Comparison of ENCODE assay signal across 14 cellular contexts in genomic region chr9:93230185-93230584, GRCh38. TPM values are rescaled to one million over a fixed set of nuclear protein-coding genes. Genes with fewer than 3 reads are reported as not detected.
A peak's percentile ranks its signal among the peaks of the same experiment; 100 is the strongest.
DNase-seq lines count a peak whose midpoint lies in the region; ATAC-seq and TF ChIP-seq lines count a peak whose summit lies in the region.
"Had no signal": no experiment of that assay in that cellular context is flagged by ENCODE, and none has a peak within 500 bp of the region (broad histone marks: within the 10 kb centered on the region; RNA-seq: fewer than 3 reads in every experiment).

No MANE protein-coding gene starts in this region.

- H3K9me3 ChIP-seq in mucosa of stomach (ENCODE audit: control insufficient read depth, low read length), result no peaks in the 10 kb centered on the region
- H3K9me3 ChIP-seq: A549, BE2C, HAP-1 had no signal

- peak; percentile 72 for DNase-seq in chondrocyte (ENCODE audit: low spot score)
- DNase-seq in progenitor cell of endocrine pancreas (ENCODE audit: low spot score, unreplicated experiment), result no peak
- DNase-seq in NOMO-1 (lab: John Stamatoyannopoulos, UW; ENCODE audit: unreplicated experiment in 2 of 2), result no peak
- DNase-seq in activated CD4-positive, alpha-beta T cell treated with anti-CD3 and anti-CD28 coated beads, Interleukin-2, amount 50 U/mL, for 48 hours, result no peak
- DNase-seq: BE2C; CD4-positive, alpha-beta memory T cell; GOT3 had no signal

- no peak overlapping the region for H3K4me3 ChIP-seq in mucosa of stomach (ENCODE audit: low read length)
- H3K4me3 ChIP-seq: A549, GM12878, HAP-1 had no signal

- H3K27me3 ChIP-seq in mucosa of stomach (ENCODE audit: control insufficient read depth, insufficient read depth, low read length), result no peaks in the 10 kb centered on the region
- H3K27me3 ChIP-seq: BE2C had no signal

- H3K27ac ChIP-seq in VCaP, result 0 out of 2 replicates have a peak overlapping the region, but pooled peaks have one; percentile 22
- H3K27ac ChIP-seq: A549, C4-2B had no signal

- H3K36me3 Mint-ChIP-seq in chondrocyte (ENCODE audit: low read depth), result no peaks in the 10 kb centered on the region
- peaks cover 11% of the 10 kb centered on the region for H3K36me3 Mint-ChIP-seq in progenitor cell of endocrine pancreas (ENCODE audit: insufficient read depth)
- H3K36me3 Mint-ChIP-seq: CD4-positive, alpha-beta memory T cell had no signal

- H3K4me1 ChIP-seq in mucosa of stomach (ENCODE audit: control insufficient read depth, insufficient read depth, low read length), result peaks cover 47% of the 10 kb centered on the region
- H3K4me1 ChIP-seq: BE2C had no signal

- H3K4me1 Mint-ChIP-seq in chondrocyte (ENCODE audit: low read depth), result peaks cover 7% of the 10 kb centered on the region
- H3K4me1 Mint-ChIP-seq in progenitor cell of endocrine pancreas (ENCODE audit: low read depth), result peaks cover 20% of the 10 kb centered on the region

- H3K27ac Mint-ChIP-seq in chondrocyte (ENCODE audit: unreplicated experiment) (no peak overlapping the region), progenitor cell of endocrine pancreas (peak overlapping the region; percentile 13)

- no peak for ATAC-seq in GM19395 (IDR thresholded peaks at IDR 0.05; ENCODE audit: unreplicated experiment)
- ATAC-seq: A549, GM12878 had no signal

- H3K36me3 ChIP-seq in mucosa of stomach (ENCODE audit: control insufficient read depth, insufficient read depth, low read length), result no peaks in the 10 kb centered on the region
- H3K36me3 ChIP-seq: BE2C, HAP-1 had no signal

- peak overlapping the region; percentile 24 for H3K9ac ChIP-seq in mucosa of stomach (ENCODE audit: low read length)

- H3K4me3 Mint-ChIP-seq in chondrocyte (ENCODE audit: unreplicated experiment) (no peak overlapping the region), progenitor cell of endocrine pancreas (ENCODE audit: low read depth) (no peak overlapping the region)
- H3K4me3 Mint-ChIP-seq: CD4-positive, alpha-beta memory T cell had no signal

- TF ChIP-seq CTCF in VCaP (conservative IDR thresholded peaks at IDR 0.05) (no peak), chondrocyte (IDR thresholded peaks at IDR 0.05) (no peak), progenitor cell of endocrine pancreas (IDR thresholded peaks at IDR 0.05; ENCODE audit: unreplicated experiment) (no peak)

- peaks cover 20% of the 10 kb centered on the region for H3K27me3 Mint-ChIP-seq in chondrocyte (ENCODE audit: low read depth)
- no peaks in the 10 kb centered on the region for H3K27me3 Mint-ChIP-seq in progenitor cell of endocrine pancreas

- H3K9me3 Mint-ChIP-seq in chondrocyte (ENCODE audit: low read depth) (no peaks in the 10 kb centered on the region), progenitor cell of endocrine pancreas (ENCODE audit: low read depth) (no peaks in the 10 kb centered on the region)

RNA-seq across cellular contexts. Expression of gene WNK2, which starts 46.2 kb away (rescaled TPM):
- total RNA-seq in chondrocyte (0.44 to 3.3 TPM (median 2.3 TPM) in 3 replicates), progenitor cell of endocrine pancreas (302 and 345 TPM in 2 replicates)

Comparison
In these comparisons a context has a peak if more than half of its experiments do, and no peak if none do; other contexts are left out.
1. RNA of gene WNK2, which starts 46.2 kb away (total RNA-seq): 302 to 345 TPM in progenitor cell of endocrine pancreas; 0.44 to 3.3 TPM in chondrocyte; every median in the first group is over 10 times any median in the second.